15 cellular contexts compared by ENCODE assay signal in the genomic region with DNA sequence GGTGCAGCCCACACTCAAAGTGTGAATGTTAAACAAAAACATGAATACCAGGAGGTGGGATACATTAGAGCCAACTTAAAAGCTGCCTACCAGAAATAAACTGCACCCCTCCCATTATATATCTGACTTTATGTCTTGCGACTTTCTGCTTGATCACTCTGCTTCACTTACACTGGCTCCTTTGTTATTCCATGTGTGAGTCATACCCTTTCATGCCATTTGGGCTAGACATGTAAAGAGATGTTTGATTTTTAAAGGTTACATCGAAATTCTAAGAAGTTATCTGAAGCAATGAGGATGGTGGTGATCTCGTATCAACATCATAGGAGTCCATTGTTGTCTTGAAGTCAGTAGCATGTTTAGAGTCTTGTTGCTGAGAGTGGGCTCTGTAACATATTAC.
DNase-seq lines count a peak whose midpoint lies in the region; ATAC-seq and TF ChIP-seq lines count a peak whose summit lies in the region.
"Had no signal": no experiment of that assay in that cellular context is flagged by ENCODE, and none has a peak within 500 bp of the region (broad histone marks: within the 10 kb centered on the region; RNA-seq: fewer than 3 reads in every experiment).

No MANE protein-coding gene starts in this region.

- no peak overlapping the region for H3K4me3 ChIP-seq in RWPE2 (ENCODE audit: severe bottlenecking)
- no peak overlapping the region for H3K4me3 ChIP-seq in epithelial cell of esophagus (ENCODE audit: low read length)
- H3K4me3 ChIP-seq in neuron (ENCODE audit: low read length) = no peak overlapping the region
- H3K4me3 ChIP-seq: ascending aorta had no signal

- DNase-seq in ELR (ENCODE audit: low read depth) (peak; percentile 83), RWPE2 (ENCODE audit: low spot score) (no peak), epithelial cell of esophagus (ENCODE audit: low read depth) (peak; percentile 60), amniotic stem cell (lab: John Stamatoyannopoulos, UW) (no peak), NCI-H2107 treated with DMSO at 0.1 percent for 48 hours (lab: John Stamatoyannopoulos, UW; ENCODE audit: unreplicated experiment) (no peak), putamen (ENCODE audit: low spot score) (no peak), substantia nigra (lab: John Stamatoyannopoulos, UW) (no peak)
- DNase-seq: DMS79 treated with DMSO at 0.1 percent for 48 hours; effector memory CD4-positive, alpha-beta T cell; NCI-H2029 treated with DMSO at 0.1 percent for 48 hours; SHP77 treated with DMSO at 0.1 percent for 48 hours; stimulated activated CD4-positive, alpha-beta T cell treated with anti-CD3 and anti-CD28 coated beads, Interleukin-15, amount 100 ng/mL, for 24 hours had no signal

- TF ChIP-seq CTCF in RWPE2 (IDR thresholded peaks at IDR 0.05; ENCODE audit: poor library complexity, severe bottlenecking) = no peak
- TF ChIP-seq CTCF in epithelial cell of esophagus (IDR thresholded peaks at IDR 0.05; ENCODE audit: insufficient read depth, low read depth, low read length, missing control alignments) = no peak

- ATAC-seq in RWPE2 (ENCODE audit: low read depth) = peak; percentile 82

- peak overlapping the region; percentile 49 for H2AFZ ChIP-seq in neuron (ENCODE audit: low read depth, low read length)
- H2AFZ ChIP-seq: parathyroid adenoma had no signal

- H3K9me3 ChIP-seq in RWPE2 (ENCODE audit: severe bottlenecking) = no peaks in the 10 kb centered on the region
- no peaks in the 10 kb centered on the region for H3K9me3 ChIP-seq in neuron (ENCODE audit: low read length)
- H3K9me3 ChIP-seq: ascending aorta had no signal

- H3K4me1 ChIP-seq in RWPE2 (ENCODE audit: insufficient read depth, poor library complexity, severe bottlenecking) = peaks cover 9% of the 10 kb centered on the region
- peaks cover 2% of the 10 kb centered on the region for H3K4me1 ChIP-seq in neuron (ENCODE audit: insufficient read depth, low read length)
- H3K4me1 ChIP-seq: ascending aorta, parathyroid adenoma had no signal

- H3K27me3 ChIP-seq in RWPE2 (ENCODE audit: insufficient read depth, poor library complexity, severe bottlenecking) (no peaks in the 10 kb centered on the region), neuron (ENCODE audit: insufficient read depth, low read length) (no peaks in the 10 kb centered on the region)
- H3K27me3 ChIP-seq: ascending aorta had no signal

- H3K27ac ChIP-seq in RWPE2 (ENCODE audit: poor library complexity, severe bottlenecking) = no peak overlapping the region
- no peak overlapping the region for H3K27ac ChIP-seq in substantia nigra (ENCODE audit: low read depth, low read length, poor library complexity, severe bottlenecking)
- H3K27ac ChIP-seq: ascending aorta, parathyroid adenoma had no signal

- no peaks in the 10 kb centered on the region for H3K36me3 ChIP-seq in RWPE2 (ENCODE audit: low read depth)
- H3K36me3 ChIP-seq in neuron (ENCODE audit: insufficient read depth, low read length) = no peaks in the 10 kb centered on the region
- H3K36me3 ChIP-seq: ascending aorta had no signal

Comparison
In these comparisons a context has a peak if more than half of its experiments do, and no peak if none do; other contexts are left out.
1. DNase-seq: peak in ELR (single experiment) and epithelial cell of esophagus (single experiment); none in RWPE2 (single experiment), amniotic stem cell (single experiment), NCI-H2107 treated with DMSO at 0.1 percent for 48 hours (single experiment), putamen (single experiment) and substantia nigra (0 of 49).